In the genomic region with DNA sequence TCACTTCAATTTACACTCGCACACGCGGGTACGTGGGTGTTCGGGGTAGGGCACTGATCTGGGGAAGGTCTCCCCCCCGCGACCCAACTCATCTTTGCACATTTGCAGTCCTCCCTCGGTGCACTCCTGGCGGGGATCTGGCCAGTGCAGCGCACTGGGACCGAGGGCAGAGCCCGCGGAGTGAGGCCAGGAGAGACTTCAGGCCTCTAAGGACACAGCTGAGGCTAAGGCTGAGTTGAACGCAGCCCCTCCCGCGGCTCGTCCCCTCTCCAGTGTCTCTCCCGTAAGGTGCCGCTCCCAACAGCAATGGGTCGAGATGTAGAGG, we compare ENCODE assay signal across 8 cellular contexts. TPM values are rescaled to one million over a fixed set of nuclear protein-coding genes. Genes with fewer than 3 reads are reported as not detected.
DNase-seq lines count a peak whose midpoint lies in the region; ATAC-seq and TF ChIP-seq lines count a peak whose summit lies in the region.

No MANE protein-coding gene starts in this region.

- no peaks in the 10 kb centered on the region for H3K36me3 Mint-ChIP-seq in activated naive CD4-positive, alpha-beta T cell treated with anti-CD3 and anti-CD28 coated beads for 36 hours (ENCODE audit: low read depth)
- no peaks in the 10 kb centered on the region for H3K36me3 Mint-ChIP-seq in activated naive CD4-positive, alpha-beta T cell treated with anti-CD3 and anti-CD28 coated beads, Interleukin-2, amount 10 ng/mL, durations not matched to agents 7 days and 5 days
- H3K36me3 Mint-ChIP-seq in natural killer cell (no peaks in the 10 kb centered on the region), type B pancreatic cell (no peaks in the 10 kb centered on the region)

- CTCF ChIA-PET in activated naive CD4-positive, alpha-beta T cell treated with anti-CD3 and anti-CD28 coated beads for 36 hours (lab: Charles Lee) = interaction anchor here (0.7 kb wide), 2 partner anchors 15 to 24 kb away, joined by 4 to 6 read pairs; no protein-coding TSS in a partner anchor
- CTCF ChIA-PET in activated naive CD4-positive, alpha-beta T cell treated with anti-CD3 and anti-CD28 coated beads, Interleukin-2, amount 10 ng/mL, durations not matched to agents 7 days and 5 days (lab: Charles Lee) = no interaction called here

- intact Hi-C loops in activated naive CD4-positive, alpha-beta T cell treated with anti-CD3 and anti-CD28 coated beads for 36 hours (cut with micrococcal nuclease) = no loop called here
- intact Hi-C loops in natural killer cell (cut with micrococcal nuclease) = no loop called here

- H3K4me3 Mint-ChIP-seq in activated naive CD4-positive, alpha-beta T cell treated with anti-CD3 and anti-CD28 coated beads for 36 hours = peak overlapping the region; percentile 52
- H3K4me3 Mint-ChIP-seq in activated naive CD4-positive, alpha-beta T cell treated with anti-CD3 and anti-CD28 coated beads, Interleukin-2, amount 10 ng/mL, durations not matched to agents 7 days and 5 days = no peak overlapping the region
- H3K4me3 Mint-ChIP-seq in natural killer cell = peak overlapping the region; percentile 71
- peak overlapping the region; percentile 78 for H3K4me3 Mint-ChIP-seq in type B pancreatic cell

- H3K4me3 ChIP-seq in fibroblast of mammary gland (ENCODE audit: control insufficient read depth, low read depth, low read length) = peak overlapping the region; percentile 4

- no peaks in the 10 kb centered on the region for H3K9me3 Mint-ChIP-seq in activated naive CD4-positive, alpha-beta T cell treated with anti-CD3 and anti-CD28 coated beads for 36 hours
- H3K9me3 Mint-ChIP-seq in activated naive CD4-positive, alpha-beta T cell treated with anti-CD3 and anti-CD28 coated beads, Interleukin-2, amount 10 ng/mL, durations not matched to agents 7 days and 5 days = no peaks in the 10 kb centered on the region
- H3K9me3 Mint-ChIP-seq in natural killer cell = no peaks in the 10 kb centered on the region
- H3K9me3 Mint-ChIP-seq in type B pancreatic cell = no peaks in the 10 kb centered on the region

- peak; percentile 3 for DNase-seq in activated naive CD4-positive, alpha-beta T cell treated with anti-CD3 and anti-CD28 coated beads for 36 hours
- DNase-seq in activated naive CD4-positive, alpha-beta T cell treated with anti-CD3 and anti-CD28 coated beads, Interleukin-2, amount 10 ng/mL, durations not matched to agents 7 days and 5 days = no peak
- DNase-seq in fibroblast of mammary gland (ENCODE audit: low read depth) (no peak), natural killer cell (no peak), type B pancreatic cell (ENCODE audit: extremely low spot score, unreplicated experiment) (no peak), DMS53 (lab: John Stamatoyannopoulos, UW) (no peak), glomerular visceral epithelial cell (ENCODE audit: extremely low spot score) (no peak), SIG-M5 (lab: John Stamatoyannopoulos, UW) (no peak)

- TF ChIP-seq CTCF in fibroblast of mammary gland (conservative IDR thresholded peaks at IDR 0.05; ENCODE audit: control insufficient read depth, insufficient read depth, low read depth, low read length) (no peak), natural killer cell (IDR thresholded peaks at IDR 0.05) (no peak), type B pancreatic cell (conservative IDR thresholded peaks at IDR 0.05) (no peak)

- H3K27ac Mint-ChIP-seq in activated naive CD4-positive, alpha-beta T cell treated with anti-CD3 and anti-CD28 coated beads for 36 hours = no peak overlapping the region
- H3K27ac Mint-ChIP-seq in activated naive CD4-positive, alpha-beta T cell treated with anti-CD3 and anti-CD28 coated beads, Interleukin-2, amount 10 ng/mL, durations not matched to agents 7 days and 5 days = no peak overlapping the region
- H3K27ac Mint-ChIP-seq in natural killer cell = peak overlapping the region in 1 of 2 donors; percentile 10
- no peak overlapping the region for H3K27ac Mint-ChIP-seq in type B pancreatic cell

- peaks cover 12% of the 10 kb centered on the region for H3K4me1 Mint-ChIP-seq in activated naive CD4-positive, alpha-beta T cell treated with anti-CD3 and anti-CD28 coated beads for 36 hours (ENCODE audit: low read depth)
- peaks cover 7% of the 10 kb centered on the region for H3K4me1 Mint-ChIP-seq in activated naive CD4-positive, alpha-beta T cell treated with anti-CD3 and anti-CD28 coated beads, Interleukin-2, amount 10 ng/mL, durations not matched to agents 7 days and 5 days
- peaks cover 12 to 26% of the 10 kb centered on the region in 2 donors for H3K4me1 Mint-ChIP-seq in natural killer cell
- H3K4me1 Mint-ChIP-seq in type B pancreatic cell (ENCODE audit: unreplicated experiment) = peaks cover 4% of the 10 kb centered on the region

- ATAC-seq in natural killer cell = peak in 1 of 3 donors; percentile 5

- H3K27me3 Mint-ChIP-seq in activated naive CD4-positive, alpha-beta T cell treated with anti-CD3 and anti-CD28 coated beads for 36 hours (ENCODE audit: low read depth) = peaks cover 33% of the 10 kb centered on the region
- H3K27me3 Mint-ChIP-seq in activated naive CD4-positive, alpha-beta T cell treated with anti-CD3 and anti-CD28 coated beads, Interleukin-2, amount 10 ng/mL, durations not matched to agents 7 days and 5 days = peaks cover 29% of the 10 kb centered on the region
- H3K27me3 Mint-ChIP-seq in natural killer cell (ENCODE audit: low read depth in 2 of 2) (no peaks in the 10 kb centered on the region), type B pancreatic cell (peaks cover 49% of the 10 kb centered on the region)

RNA-seq across cellular contexts. Expression of a gene that starts 0.9 kb away (rescaled TPM):
- not detected for total RNA-seq in activated naive CD4-positive, alpha-beta T cell treated with anti-CD3 and anti-CD28 coated beads for 36 hours
- total RNA-seq in natural killer cell = not detected
- total RNA-seq in type B pancreatic cell (ENCODE audit: low replicate concordance) = 5.3 and 22.6 TPM in 2 replicates
